ENCODE assay signal across 9 cellular contexts in genomic region chr17:29115906-29116651, GRCh38.
DNase-seq lines count a peak whose midpoint lies in the region; ATAC-seq and TF ChIP-seq lines count a peak whose summit lies in the region.
"Had no signal": no experiment of that assay in that cellular context is flagged by ENCODE, and none has a peak within 500 bp of the region (broad histone marks: within the 10 kb centered on the region; RNA-seq: fewer than 3 reads in every experiment).

No MANE protein-coding gene starts in this region.

- ATAC-seq in activated CD4-positive, CD25-positive, alpha-beta regulatory T cell treated with anti-CD3 and anti-CD28 coated beads, Interleukin-2, amount 50 U/mL, for 24 hours = peak; percentile 20 to 32
- no peak for ATAC-seq in GM21423 (IDR thresholded peaks at IDR 0.05; ENCODE audit: unreplicated experiment)

- no peaks in the 10 kb centered on the region for H3K4me1 ChIP-seq in uterus

- no peak overlapping the region for H3K4me3 Mint-ChIP-seq in endothelial cell (ENCODE audit: unreplicated experiment)
- H3K4me3 Mint-ChIP-seq: activated naive CD4-positive, alpha-beta T cell treated with anti-CD3 and anti-CD28 coated beads, Interleukin-2, amount 50 U/mL, for 24 hours had no signal

- peak; percentile 74 for DNase-seq in activated effector memory CD4-positive, alpha-beta T cell treated with anti-CD3 and anti-CD28 coated beads, Interleukin-2, amount 50 U/mL, for 16 hours
- DNase-seq in activated effector memory CD4-positive, alpha-beta T cell treated with Interleukin-2 at 50 U/mL for 16 hours = no peak
- peak; percentile 38 for DNase-seq in NCI-H2029 (lab: John Stamatoyannopoulos, UW)
- no peak for DNase-seq in endothelial cell (ENCODE audit: low spot score)
- peak in 8 of 10 donors; percentile 44 to 92 (median 46) for DNase-seq in posterior cingulate gyrus
- DNase-seq in uterus = no peak

- no peaks in the 10 kb centered on the region for H3K9me3 ChIP-seq in uterus

- H3K27me3 ChIP-seq in uterus = no peaks in the 10 kb centered on the region

- H3K9me3 Mint-ChIP-seq in endothelial cell (ENCODE audit: unreplicated experiment) = no peaks in the 10 kb centered on the region
- H3K9me3 Mint-ChIP-seq: activated naive CD4-positive, alpha-beta T cell treated with anti-CD3 and anti-CD28 coated beads, Interleukin-2, amount 50 U/mL, for 24 hours had no signal

- intact Hi-C loops in posterior cingulate gyrus (cut with DNase I) (no loop called here), uterus (cut with DNase I; ENCODE audit: low total_unique reads) (loop anchor here (5.0 kb wide), 1 partner anchor 154 kb away; no protein-coding TSS in a partner anchor)

- no peaks in the 10 kb centered on the region for H3K36me3 ChIP-seq in uterus

- no peak overlapping the region for H3K27ac Mint-ChIP-seq in endothelial cell (ENCODE audit: unreplicated experiment)
- H3K27ac Mint-ChIP-seq: activated naive CD4-positive, alpha-beta T cell treated with anti-CD3 and anti-CD28 coated beads, Interleukin-2, amount 50 U/mL, for 24 hours had no signal

- TF ChIP-seq POLR2A in uterus (IDR thresholded peaks at IDR 0.05) = no peak

- no peak overlapping the region for H3K27ac ChIP-seq in uterus

- H3K4me1 Mint-ChIP-seq in endothelial cell (ENCODE audit: unreplicated experiment) = no peaks in the 10 kb centered on the region

- peaks cover 20% of the 10 kb centered on the region for H3K36me3 Mint-ChIP-seq in endothelial cell (ENCODE audit: low read depth, unreplicated experiment)
- H3K36me3 Mint-ChIP-seq: activated naive CD4-positive, alpha-beta T cell treated with anti-CD3 and anti-CD28 coated beads, Interleukin-2, amount 50 U/mL, for 24 hours had no signal

- peaks cover 7% of the 10 kb centered on the region for H3K27me3 Mint-ChIP-seq in endothelial cell (ENCODE audit: unreplicated experiment)
- H3K27me3 Mint-ChIP-seq: activated naive CD4-positive, alpha-beta T cell treated with anti-CD3 and anti-CD28 coated beads, Interleukin-2, amount 50 U/mL, for 24 hours had no signal

- no peak overlapping the region for H3K4me3 ChIP-seq in uterus

- TF ChIP-seq CTCF in endothelial cell (IDR thresholded peaks at IDR 0.05; ENCODE audit: unreplicated experiment) (peak; percentile 21), uterus (IDR thresholded peaks at IDR 0.05) (no peak)

Comparison
In these comparisons a context has a peak if more than half of its experiments do, and no peak if none do; other contexts are left out.
1. DNase-seq: peak in activated effector memory CD4-positive, alpha-beta T cell treated with anti-CD3 and anti-CD28 coated beads, Interleukin-2, amount 50 U/mL, for 16 hours (single experiment), NCI-H2029 (single experiment) and posterior cingulate gyrus (8 of 10); none in activated effector memory CD4-positive, alpha-beta T cell treated with Interleukin-2 at 50 U/mL for 16 hours (single experiment), endothelial cell (single experiment) and uterus (0 of 2).